Comparison of ENCODE assay signal across 18 cellular contexts in genomic region chr17:1929896-1930750, GRCh38.
DNase-seq lines count a peak whose midpoint lies in the region; ATAC-seq and TF ChIP-seq lines count a peak whose summit lies in the region.
"Had no signal": no experiment of that assay in that cellular context is flagged by ENCODE, and none has a peak within 500 bp of the region (broad histone marks: within the 10 kb centered on the region; RNA-seq: fewer than 3 reads in every experiment).

No MANE protein-coding gene starts in this region.

- H3K4me1 ChIP-seq in heart right ventricle = peaks cover 0 to 25% (median 13%) of the 10 kb centered on the region in 9 donors
- no peaks in the 10 kb centered on the region for H3K4me1 ChIP-seq in colonic mucosa

- H3K27me3 ChIP-seq in heart right ventricle (peaks cover 0 to 3% (median 0%) of the 10 kb centered on the region in 7 donors), WERI-Rb-1 (ENCODE audit: insufficient read depth, low read depth, severe bottlenecking) (no peaks in the 10 kb centered on the region), colonic mucosa (no peaks in the 10 kb centered on the region)

- H3K9ac ChIP-seq in colonic mucosa (ENCODE audit: low read depth in 2 of 2, low read length in 2 of 2) = no peak overlapping the region
- H3K9ac ChIP-seq: SK-N-SH had no signal

- no peak overlapping the region for H3K4me3 ChIP-seq in heart right ventricle
- no peak overlapping the region for H3K4me3 ChIP-seq in WERI-Rb-1 (ENCODE audit: low read depth, low read length)
- no peak overlapping the region for H3K4me3 ChIP-seq in colonic mucosa
- H3K4me3 ChIP-seq: GM23338 had no signal

- DNase-seq in Right ventricle myocardium inferior (ENCODE audit: missing footprints) (peak; percentile 23), heart right ventricle (no peak), WERI-Rb-1 (no peak), islet precursor cell (peak; percentile 53), colonic mucosa (no peak)
- DNase-seq: Calu3; CD4-positive, CD25-positive, alpha-beta regulatory T cell; GDM1; KBM-7; NCI-H1092; NCI-H187; NCI-H526 treated with DMSO at 0.1 percent for 48 hours; Right ventricle myocardium superior; SK-N-SH had no signal

- intact Hi-C loops in Right ventricle myocardium inferior (cut with DNase I) (no loop called here), heart right ventricle (cut with DNase I) (loop anchor here in 1 of 10 donors (10.0 kb wide), 1 partner anchor 75 kb away; no protein-coding TSS in a partner anchor), colonic mucosa (cut with DNase I) (no loop called here)

- no peaks in the 10 kb centered on the region for H3K36me3 ChIP-seq in heart right ventricle
- no peaks in the 10 kb centered on the region for H3K36me3 ChIP-seq in WERI-Rb-1
- no peaks in the 10 kb centered on the region for H3K36me3 ChIP-seq in colonic mucosa

- H3K27ac ChIP-seq in heart right ventricle = peak overlapping the region in 1 of 10 donors; percentile 19
- peak overlapping the region; percentile 43 for H3K27ac ChIP-seq in WERI-Rb-1
- no peak overlapping the region for H3K27ac ChIP-seq in colonic mucosa

- ATAC-seq in Right ventricle myocardium inferior (no peak), heart right ventricle (no peak), GM19035 (IDR thresholded peaks at IDR 0.05; ENCODE audit: unreplicated experiment) (no peak), HG03520 (IDR thresholded peaks at IDR 0.05; ENCODE audit: unreplicated experiment) (no peak)
- ATAC-seq: GM23338, Panc1 had no signal

- H3K9me3 ChIP-seq in heart right ventricle (no peaks in the 10 kb centered on the region), WERI-Rb-1 (ENCODE audit: severe bottlenecking) (no peaks in the 10 kb centered on the region), colonic mucosa (no peaks in the 10 kb centered on the region)
- H3K9me3 ChIP-seq: SK-N-SH had no signal

- 56 to 67% methylated on average over 22 of the region's 22 CpGs for WGBS in heart right ventricle, 2 donors

- TF ChIP-seq CTCF in heart right ventricle (IDR thresholded peaks at IDR 0.05) (no peak), WERI-Rb-1 (IDR thresholded peaks at IDR 0.05; ENCODE audit: low read depth, low read length) (no peak), colonic mucosa (IDR thresholded peaks at IDR 0.05) (no peak)

Comparison
In these comparisons a context has a peak if more than half of its experiments do, and no peak if none do; other contexts are left out.
1. DNase-seq: peak in Right ventricle myocardium inferior (single experiment) and islet precursor cell (single experiment); none in heart right ventricle (0 of 2), WERI-Rb-1 (single experiment) and colonic mucosa (single experiment).